ENCODE assay signal across 21 cellular contexts in the genomic region with DNA sequence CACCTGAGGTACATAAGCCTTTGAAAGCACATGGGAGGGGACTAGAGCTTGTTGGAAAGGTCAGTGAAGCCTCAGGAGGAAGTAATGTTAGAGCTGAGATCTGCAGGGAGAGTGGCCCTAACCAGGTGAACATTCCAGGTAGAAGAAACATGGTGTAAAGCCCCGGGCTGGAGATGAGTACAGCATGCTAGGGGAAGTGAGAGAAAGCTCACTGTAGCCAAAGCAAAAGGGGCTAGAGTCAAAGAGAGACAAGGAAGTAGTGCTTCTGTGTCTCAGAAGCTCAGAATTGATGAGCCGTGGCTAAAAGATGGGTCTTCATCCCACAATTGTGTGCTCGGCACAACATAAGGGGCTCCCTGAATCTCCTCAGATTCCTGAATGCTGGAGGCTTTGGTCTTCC.
"Had no signal": no experiment of that assay in that cellular context is flagged by ENCODE, and none has a peak within 500 bp of the region (broad histone marks: within the 10 kb centered on the region; RNA-seq: fewer than 3 reads in every experiment).

No MANE protein-coding gene starts in this region.

- H3K9me3 Mint-ChIP-seq: neural crest cell had no signal

- H3K27ac ChIP-seq: brain microvascular endothelial cell, colonic mucosa, foreskin keratinocyte, lower lobe of right lung, prostate gland, right atrium auricular region, thoracic aorta, upper lobe of right lung had no signal

- H3K27ac Mint-ChIP-seq: activated CD4-positive, alpha-beta T cell treated with anti-CD3 and anti-CD28 coated beads, Interleukin-2, amount 10 ng/mL, durations not matched to agents 7 days and 5 days; activated naive CD4-positive, alpha-beta T cell treated with anti-CD3 and anti-CD28 coated beads, Interleukin-2, amount 10 ng/mL, durations not matched to agents 7 days and 5 days; mesothelial cell of epicardium had no signal

- H3K9me3 ChIP-seq: colonic mucosa, lower lobe of right lung, prostate gland, thoracic aorta, upper lobe of right lung had no signal

- H3K27me3 Mint-ChIP-seq: activated CD4-positive, alpha-beta T cell treated with anti-CD3 and anti-CD28 coated beads, Interleukin-2, amount 10 ng/mL, durations not matched to agents 7 days and 5 days had no signal

- ATAC-seq: activated CD4-positive, CD25-positive, alpha-beta regulatory T cell treated with anti-CD3 and anti-CD28 coated beads, Interleukin-2, amount 50 U/mL, for 24 hours; foreskin keratinocyte; lower lobe of right lung; upper lobe of right lung had no signal

- H3K4me3 ChIP-seq: colonic mucosa, lower lobe of right lung, prostate gland, right atrium auricular region, thoracic aorta, upper lobe of right lung had no signal

- H3K4me3 Mint-ChIP-seq: activated CD4-positive, alpha-beta T cell treated with anti-CD3 and anti-CD28 coated beads, Interleukin-2, amount 10 ng/mL, durations not matched to agents 7 days and 5 days; activated naive CD4-positive, alpha-beta T cell treated with anti-CD3 and anti-CD28 coated beads, Interleukin-2, amount 10 ng/mL, durations not matched to agents 7 days and 5 days; mesothelial cell of epicardium; neural crest cell had no signal

- DNase-seq: activated CD4-positive, alpha-beta T cell treated with anti-CD3 and anti-CD28 coated beads, Interleukin-2, amount 10 ng/mL, durations not matched to agents 7 days and 5 days; activated CD8-positive, alpha-beta memory T cell treated with anti-CD3 and anti-CD28 coated beads, Interleukin-2, amount 50 U/mL, for 4 hours; activated effector memory CD4-positive, alpha-beta T cell treated with Interleukin-2 at 50 U/mL for 16 hours; activated naive CD4-positive, alpha-beta T cell treated with anti-CD3 and anti-CD28 coated beads, Interleukin-2, amount 10 ng/mL, durations not matched to agents 7 days and 5 days; activated T-cell treated with anti-CD3 and anti-CD28 coated beads, Interleukin-2, amount 50 U/mL, for 48 hours; aorta; brain microvascular endothelial cell; central memory CD4-positive, alpha-beta T cell; colonic mucosa; foreskin keratinocyte; head of caudate nucleus; lower lobe of right lung; stimulated activated CD4-positive, alpha-beta T cell treated with anti-CD3 and anti-CD28 coated beads, Interleukin-2, amount 100 ng/mL, for 24 hours; upper lobe of right lung had no signal

- FAIRE-seq: keratinocyte had no signal

- H3K4me1 Mint-ChIP-seq: mesothelial cell of epicardium had no signal

- H3K4me1 ChIP-seq: colonic mucosa, foreskin keratinocyte, prostate gland, right atrium auricular region, upper lobe of right lung had no signal

- H3K36me3 ChIP-seq: brain microvascular endothelial cell, colonic mucosa, lower lobe of right lung, prostate gland, right atrium auricular region, thoracic aorta, upper lobe of right lung had no signal

- H3K36me3 Mint-ChIP-seq: activated naive CD4-positive, alpha-beta T cell treated with anti-CD3 and anti-CD28 coated beads, Interleukin-2, amount 10 ng/mL, durations not matched to agents 7 days and 5 days; mesothelial cell of epicardium had no signal

- H3K27me3 ChIP-seq: brain microvascular endothelial cell, colonic mucosa, foreskin keratinocyte, right atrium auricular region, upper lobe of right lung had no signal
